ENCODE assay signal across 8 cellular contexts in the genomic region with DNA sequence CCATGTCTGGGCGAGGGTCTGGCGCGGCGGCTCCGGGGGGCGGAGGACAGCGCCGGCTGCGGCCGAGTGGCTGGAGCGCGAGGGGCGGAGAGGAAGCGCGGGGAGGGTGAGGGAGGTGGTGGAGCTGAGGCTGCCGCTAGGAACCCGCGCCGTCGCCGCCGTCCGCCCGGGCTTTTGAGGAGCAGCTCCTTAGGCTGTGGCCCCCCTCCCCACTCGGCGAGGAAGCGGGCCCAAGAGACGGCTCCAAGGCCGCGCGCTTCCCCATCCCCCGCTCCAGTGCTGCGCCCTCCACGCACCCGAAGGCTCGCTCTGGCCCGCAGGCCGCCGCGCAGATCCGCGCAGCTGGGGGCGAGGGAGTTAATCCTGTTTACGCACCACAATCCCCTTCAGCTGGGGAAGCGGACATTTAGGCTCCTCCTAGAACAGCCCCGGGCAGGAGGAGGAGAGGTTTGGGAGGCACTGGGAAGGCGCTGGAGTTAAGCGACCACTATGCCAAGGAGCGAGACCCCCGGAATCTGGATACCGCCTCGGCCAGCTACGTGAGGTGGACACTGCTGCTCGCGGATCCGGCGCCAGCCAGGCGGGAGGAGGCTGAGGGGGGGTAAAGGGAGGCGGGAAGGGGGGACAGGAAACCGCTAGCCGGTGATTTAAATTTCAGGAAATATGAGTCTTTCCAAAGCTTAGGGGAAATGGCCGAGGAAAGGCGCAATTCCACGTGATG. TPM values are rescaled to one million over a fixed set of nuclear protein-coding genes. Genes with fewer than 3 reads are reported as not detected.
DNase-seq lines count a peak whose midpoint lies in the region; ATAC-seq and TF ChIP-seq lines count a peak whose summit lies in the region.

Gene CNRIP1, minus strand, starts transcription at position 553 of the 721 bp plus-strand sequence. Its CDS starts 549 bp downstream, at position 4.

- H3K36me3 ChIP-seq in iPS-20b (ENCODE audit: insufficient read depth, low read depth, low read length), result no peaks in the 10 kb centered on the region

- TF ChIP-seq CTCF in AG09319 (IDR thresholded peaks at IDR 0.05; ENCODE audit: low read depth, low read length) (no peak), GM13977 (IDR thresholded peaks at IDR 0.05; ENCODE audit: extremely low read depth, insufficient read depth, missing control alignments) (no peak)

- H3K27ac ChIP-seq in caudate nucleus (ENCODE audit: low read depth, low read length), result peak within 1 kb of the TSS; percentile 96
- H3K27ac ChIP-seq in iPS-20b (ENCODE audit: low read length), result no peak within 1 kb of the TSS

- in situ Hi-C loops in GM13977 (cut with MboI; ENCODE audit: low pct_unique_long_range_greater_than_20kb, low sequenced_read_pairs, unreplicated experiment), result no loop called here

- H3K4me3 ChIP-seq in iPS-20b (ENCODE audit: low read length), result peak within 1 kb of the TSS; percentile 75

- peaks cover 3% of the 10 kb centered on the region; the same call in 1 of the 2 replicates for H3K4me1 ChIP-seq in iPS-20b (ENCODE audit: insufficient read depth, low read length)

- H3K9ac ChIP-seq in iPS-20b (ENCODE audit: low read depth, low read length), result peak within 1 kb of the TSS; percentile 71; the same call in 1 of the 2 replicates

- peaks cover 69% of the 10 kb centered on the region for H3K27me3 ChIP-seq in iPS-20b (ENCODE audit: insufficient read depth, low read length)

- no peak for ATAC-seq in HG03139 (IDR thresholded peaks at IDR 0.05; ENCODE audit: unreplicated experiment)

- DNase-seq in AG09319 (ENCODE audit: extremely low read depth, low read depth) (peak; percentile 60), GM13977 (ENCODE audit: low spot score) (peak; percentile 42), NOMO-1 treated with DMSO at 0.1 percent for 48 hours (lab: John Stamatoyannopoulos, UW; ENCODE audit: unreplicated experiment) (peak; percentile 8), caudate nucleus (lab: John Stamatoyannopoulos, UW) (peak in 56 of 61 donors; percentile 8 to 85 (median 64)), renal cortical epithelial cell (ENCODE audit: low read depth) (peak; percentile 29), SKM-1 (lab: John Stamatoyannopoulos, UW; ENCODE audit: unreplicated experiment) (no peak)

- H3K9me3 ChIP-seq in iPS-20b (ENCODE audit: insufficient read depth, low read depth, low read length), result no peaks in the 10 kb centered on the region

RNA-seq across cellular contexts. Expression of gene CNRIP1, which starts in this region (rescaled TPM):
- total RNA-seq in renal cortical epithelial cell, result 1.6 and 2.9 TPM in 2 replicates
